17 cellular contexts compared by ENCODE assay signal in genomic region chr7:24724451-24725190, GRCh38.
"Had no signal": no experiment of that assay in that cellular context is flagged by ENCODE, and none has a peak within 500 bp of the region (broad histone marks: within the 10 kb centered on the region; RNA-seq: fewer than 3 reads in every experiment).

No MANE protein-coding gene starts in this region.

- H3K27ac Mint-ChIP-seq: activated CD4-positive, alpha-beta T cell treated with anti-CD3 and anti-CD28 coated beads, Interleukin-2, amount 10 ng/mL, durations not matched to agents 24 days and 14 days; activated naive CD4-positive, alpha-beta T cell treated with anti-CD3 and anti-CD28 coated beads, Interleukin-2, amount 10 ng/mL, durations not matched to agents 7 days and 5 days; activated T-helper 2 cell treated with anti-CD3 and anti-CD28 coated beads, Interferon-gamma antibody, Interleukin-2, Interleukin-4, amounts not matched to agents 10 μg/mL and 5 μg/mL and 100 μg/mL, durations not matched to agents 14 hours and 24 hours and 36 hours; dendritic cell treated with granulocyte-macrophage colony-stimulating factor and Interleukin-4, amounts not matched to agents 40 ng/mL and 50 ng/mL, for 4 days; natural killer cell treated with Interleukin-12 subunit alpha and Interleukin-12 subunit beta and Interleukin-15 and Interleukin-18, amount 100 ng/mL, for 72 hours; T-cell had no signal

- DNase-seq: activated CD4-positive, alpha-beta T cell treated with anti-CD3 and anti-CD28 coated beads, Interleukin-2, amount 10 ng/mL, durations not matched to agents 24 days and 14 days; activated CD4-positive, CD25-positive, alpha-beta regulatory T cell; activated naive CD4-positive, alpha-beta T cell treated with anti-CD3 and anti-CD28 coated beads, Interleukin-2, amount 10 ng/mL, durations not matched to agents 7 days and 5 days; effector memory CD4-positive, alpha-beta T cell; foreskin melanocyte; mesendoderm; stimulated activated CD4-positive, alpha-beta T cell treated with anti-CD3 and anti-CD28 coated beads, Interleukin-4, amount 100 ng/mL, for 24 hours; stimulated activated naive CD4-positive, alpha-beta T cell; T-cell; T1000 had no signal

- H3K36me3 ChIP-seq: ascending aorta, breast epithelium, tibial artery had no signal

- H3K4me1 ChIP-seq: breast epithelium had no signal

- ATAC-seq: natural killer cell treated with Interleukin-12 subunit alpha and Interleukin-12 subunit beta and Interleukin-15 and Interleukin-18, amount 100 ng/mL, for 72 hours; T-cell had no signal

- H3K27ac ChIP-seq: ascending aorta, breast epithelium, skin epidermis, tibial artery had no signal

- H3K4me3 ChIP-seq: ascending aorta, breast epithelium, skin epidermis, tibial artery had no signal

- H3K4me3 Mint-ChIP-seq: activated CD4-positive, alpha-beta T cell treated with anti-CD3 and anti-CD28 coated beads, Interleukin-2, amount 10 ng/mL, durations not matched to agents 24 days and 14 days; activated naive CD4-positive, alpha-beta T cell treated with anti-CD3 and anti-CD28 coated beads, Interleukin-2, amount 10 ng/mL, durations not matched to agents 7 days and 5 days; dendritic cell treated with granulocyte-macrophage colony-stimulating factor and Interleukin-4, amounts not matched to agents 40 ng/mL and 50 ng/mL, for 4 days; natural killer cell treated with Interleukin-12 subunit alpha and Interleukin-12 subunit beta and Interleukin-15 and Interleukin-18, amount 100 ng/mL, for 72 hours; T-cell had no signal

- H3K36me3 Mint-ChIP-seq: activated naive CD4-positive, alpha-beta T cell treated with anti-CD3 and anti-CD28 coated beads, Interleukin-2, amount 10 ng/mL, durations not matched to agents 7 days and 5 days; natural killer cell treated with Interleukin-12 subunit alpha and Interleukin-12 subunit beta and Interleukin-15 and Interleukin-18, amount 100 ng/mL, for 72 hours; T-cell had no signal

- H3K9me3 ChIP-seq: ascending aorta, breast epithelium, tibial artery had no signal

- H3K27me3 ChIP-seq: ascending aorta, breast epithelium, tibial artery had no signal

- H3K9me3 Mint-ChIP-seq: activated CD4-positive, alpha-beta T cell treated with anti-CD3 and anti-CD28 coated beads, Interleukin-2, amount 10 ng/mL, durations not matched to agents 24 days and 14 days; activated naive CD4-positive, alpha-beta T cell treated with anti-CD3 and anti-CD28 coated beads, Interleukin-2, amount 10 ng/mL, durations not matched to agents 7 days and 5 days; activated T-helper 2 cell treated with anti-CD3 and anti-CD28 coated beads, Interferon-gamma antibody, Interleukin-2, Interleukin-4, amounts not matched to agents 10 μg/mL and 5 μg/mL and 100 μg/mL, durations not matched to agents 14 hours and 24 hours and 36 hours; natural killer cell treated with Interleukin-12 subunit alpha and Interleukin-12 subunit beta and Interleukin-15 and Interleukin-18, amount 100 ng/mL, for 72 hours; T-cell had no signal
